29 cellular contexts compared by ENCODE assay signal in the genomic region with DNA sequence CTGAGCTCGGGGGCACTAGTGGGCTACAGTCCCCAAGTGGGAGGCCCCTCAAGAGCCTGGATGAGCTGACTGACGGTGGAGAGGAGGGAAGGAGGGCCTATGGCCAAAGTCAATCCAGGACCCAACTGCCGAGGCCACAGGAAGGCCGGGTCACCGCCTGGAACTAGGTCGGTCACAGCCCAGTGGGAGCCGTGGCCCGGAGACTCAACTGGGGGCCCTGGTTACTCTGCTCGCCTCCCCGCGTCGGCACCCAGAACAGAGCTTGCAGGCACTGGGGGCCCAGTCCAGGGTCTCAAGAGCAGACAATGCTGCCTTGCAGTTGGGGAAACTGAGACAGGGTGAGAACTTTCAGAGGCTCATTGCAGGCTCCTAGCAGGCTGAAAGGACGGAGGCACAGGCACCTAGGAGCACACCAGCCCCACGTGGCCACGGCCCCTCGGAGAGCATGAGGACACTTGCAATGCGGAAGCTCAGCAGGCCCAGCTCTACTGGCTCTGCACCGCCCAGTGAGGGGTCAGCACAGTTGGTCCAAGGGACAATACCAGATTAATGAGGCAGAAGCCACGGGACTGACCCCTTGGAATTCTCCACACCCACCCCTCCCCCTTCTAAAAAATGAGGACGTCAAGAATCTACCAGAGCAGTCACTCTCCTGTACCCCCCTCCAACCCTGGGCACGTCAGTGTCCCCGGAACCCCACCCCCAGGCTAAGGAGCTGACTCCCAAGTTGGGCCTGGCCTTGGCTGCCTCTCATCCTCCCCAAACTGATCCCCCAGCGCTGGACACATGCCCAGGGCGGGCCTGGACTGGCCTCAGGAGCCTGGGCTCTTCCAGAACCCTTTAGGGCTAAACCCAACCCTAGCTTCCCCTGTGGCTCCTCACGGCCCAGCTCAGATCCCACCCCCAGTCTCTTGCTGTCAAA. TPM values are rescaled to one million over a fixed set of nuclear protein-coding genes. Genes with fewer than 3 reads are reported as not detected.
"Had no signal": no experiment of that assay in that cellular context is flagged by ENCODE, and none has a peak within 500 bp of the region (broad histone marks: within the 10 kb centered on the region; RNA-seq: fewer than 3 reads in every experiment).

No MANE protein-coding gene starts in this region.

- H3K4me2 ChIP-seq: PC-9 had no signal

- H2AFZ ChIP-seq: PC-9 had no signal

- ATAC-seq: activated CD8-positive, alpha-beta T cell treated with anti-CD3 and anti-CD28 coated beads for 36 hours; activated T-cell treated with anti-CD3 and anti-CD28 coated beads, Interleukin-2, amount 50 U/mL, for 72 hours; activated T-helper 17 cell treated with anti-CD3 and anti-CD28 coated beads, Interleukin-2, amount 50 U/mL, for 72 hours; K562 had no signal

- H3K9me3 Mint-ChIP-seq: activated CD4-positive, alpha-beta T cell treated with anti-CD3 and anti-CD28 coated beads, Interleukin-2, amount 10 ng/mL, durations not matched to agents 24 days and 14 days; activated CD8-positive, alpha-beta T cell treated with anti-CD3 and anti-CD28 coated beads for 36 hours; activated naive CD8-positive, alpha-beta T cell treated with anti-CD3 and anti-CD28 coated beads for 36 hours; activated T-cell treated with anti-CD3 and anti-CD28 coated beads, Interleukin-2, amount 50 U/mL, for 72 hours; activated T-helper 17 cell treated with anti-CD3 and anti-CD28 coated beads, Interleukin-2, amount 50 U/mL, for 72 hours; T-helper 2 cell treated with Interferon-gamma antibody and Interleukin-4, amounts not matched to agents 5 μg/mL and 100 μg/mL, for 36 hours had no signal

- H3K36me3 Mint-ChIP-seq: activated naive CD8-positive, alpha-beta T cell treated with anti-CD3 and anti-CD28 coated beads for 36 hours had no signal

- H3K4me3 ChIP-seq: K562, PC-9 had no signal

- H3K4me1 Mint-ChIP-seq: activated naive CD8-positive, alpha-beta T cell treated with anti-CD3 and anti-CD28 coated beads for 36 hours; activated T-helper 17 cell treated with anti-CD3 and anti-CD28 coated beads, Interleukin-2, amount 50 U/mL, for 72 hours had no signal

- H3K36me3 ChIP-seq: brain microvascular endothelial cell had no signal

- DNase-seq: activated CD4-positive, alpha-beta T cell treated with anti-CD3 and anti-CD28 coated beads, Interleukin-2, amount 10 ng/mL, durations not matched to agents 24 days and 14 days; activated CD4-positive, alpha-beta T cell treated with anti-CD3 and anti-CD28 coated beads, Interleukin-2, amount 50 U/mL, for 4 hours; activated CD8-positive, alpha-beta T cell treated with anti-CD3 and anti-CD28 coated beads for 36 hours; activated effector memory CD4-positive, alpha-beta T cell treated with anti-CD3 and anti-CD28 coated beads, Interleukin-2, amount 50 U/mL, for 16 hours; activated naive CD4-positive, alpha-beta T cell; activated naive CD4-positive, alpha-beta T cell treated with anti-CD3 and anti-CD28 coated beads, Interleukin-2, amount 50 U/mL, for 16 hours; activated naive CD8-positive, alpha-beta T cell treated with anti-CD3 and anti-CD28 coated beads for 36 hours; activated T-cell treated with anti-CD3 and anti-CD28 coated beads, Interleukin-2, amount 50 U/mL, for 1 hour; activated T-cell treated with anti-CD3 and anti-CD28 coated beads, Interleukin-2, amount 50 U/mL, for 72 hours; amniotic stem cell; brain microvascular endothelial cell; NCI-H1105 treated with DMSO at 0.1 percent for 48 hours; NCI-H1436 treated with DMSO at 0.1 percent for 48 hours; NCI-H1694 treated with DMSO at 0.1 percent for 48 hours; NCI-H2029; NCI-H2171; NCI-H510A; NCI-H526; NCI-H748 treated with DMSO at 0.1 percent for 48 hours; NK-92 treated with Interleukin-12 subunit alpha and Interleukin-12 subunit beta, amount 100 ng/mL, for 24 hours; PC-9; Right ventricle myocardium superior had no signal

- H3K27ac ChIP-seq: brain microvascular endothelial cell, PC-9 had no signal

- H3K4me3 Mint-ChIP-seq: activated CD4-positive, alpha-beta T cell treated with anti-CD3 and anti-CD28 coated beads, Interleukin-2, amount 10 ng/mL, durations not matched to agents 24 days and 14 days; activated CD8-positive, alpha-beta T cell treated with anti-CD3 and anti-CD28 coated beads for 36 hours; activated naive CD8-positive, alpha-beta T cell treated with anti-CD3 and anti-CD28 coated beads for 36 hours; activated T-cell treated with anti-CD3 and anti-CD28 coated beads, Interleukin-2, amount 50 U/mL, for 72 hours; activated T-helper 17 cell treated with anti-CD3 and anti-CD28 coated beads, Interleukin-2, amount 50 U/mL, for 72 hours; T-helper 2 cell treated with Interferon-gamma antibody and Interleukin-4, amounts not matched to agents 5 μg/mL and 100 μg/mL, for 36 hours had no signal

- H3K27ac Mint-ChIP-seq: activated CD4-positive, alpha-beta T cell treated with anti-CD3 and anti-CD28 coated beads, Interleukin-2, amount 10 ng/mL, durations not matched to agents 24 days and 14 days; activated CD8-positive, alpha-beta T cell treated with anti-CD3 and anti-CD28 coated beads for 36 hours; activated naive CD8-positive, alpha-beta T cell treated with anti-CD3 and anti-CD28 coated beads for 36 hours; activated T-cell treated with anti-CD3 and anti-CD28 coated beads, Interleukin-2, amount 50 U/mL, for 72 hours; activated T-helper 17 cell treated with anti-CD3 and anti-CD28 coated beads, Interleukin-2, amount 50 U/mL, for 72 hours; T-helper 2 cell treated with Interferon-gamma antibody and Interleukin-4, amounts not matched to agents 5 μg/mL and 100 μg/mL, for 36 hours had no signal

RNA-seq across cellular contexts. Expression of gene HS3ST6, which starts 2.2 kb away (rescaled TPM):
- total RNA-seq: activated CD4-positive, alpha-beta T cell treated with anti-CD3 and anti-CD28 coated beads, Interleukin-2, amount 10 ng/mL, durations not matched to agents 24 days and 14 days; activated CD8-positive, alpha-beta memory T cell treated with anti-CD3 and anti-CD28 coated beads for 36 hours; activated CD8-positive, alpha-beta T cell treated with anti-CD3 and anti-CD28 coated beads for 36 hours; activated naive CD8-positive, alpha-beta T cell treated with anti-CD3 and anti-CD28 coated beads for 36 hours; activated T-cell treated with anti-CD3 and anti-CD28 coated beads, Interleukin-2, amount 50 U/mL, for 72 hours; activated T-helper 17 cell treated with anti-CD3 and anti-CD28 coated beads, Interleukin-2, amount 50 U/mL, for 72 hours; aorta; K562; M059J; PC-9; Right ventricle myocardium superior; T-helper 1 cell treated with Interleukin-12 subunit alpha and Interleukin-12 subunit beta and Interleukin-4 antibody, amounts not matched to agents 30 ng/mL and 1 ng/mL, for 36 hours had no signal

RNA-seq across cellular contexts. Expression of gene RPL3L, which starts 38.5 kb away (rescaled TPM):
- total RNA-seq: activated CD8-positive, alpha-beta T cell treated with anti-CD3 and anti-CD28 coated beads for 36 hours; activated naive CD8-positive, alpha-beta T cell treated with anti-CD3 and anti-CD28 coated beads for 36 hours; aorta; M059J; T-helper 1 cell treated with Interleukin-12 subunit alpha and Interleukin-12 subunit beta and Interleukin-4 antibody, amounts not matched to agents 30 ng/mL and 1 ng/mL, for 36 hours had no signal

RNA-seq across cellular contexts. Expression of gene MEIOB, which starts 44.0 kb away (rescaled TPM):
- total RNA-seq: activated CD4-positive, alpha-beta T cell treated with anti-CD3 and anti-CD28 coated beads, Interleukin-2, amount 10 ng/mL, durations not matched to agents 24 days and 14 days; activated CD8-positive, alpha-beta memory T cell treated with anti-CD3 and anti-CD28 coated beads for 36 hours; aorta; PC-9; Right ventricle myocardium superior; T-helper 1 cell treated with Interleukin-12 subunit alpha and Interleukin-12 subunit beta and Interleukin-4 antibody, amounts not matched to agents 30 ng/mL and 1 ng/mL, for 36 hours had no signal
